Comparison of ENCODE assay signal across 2 cellular contexts in genomic region chr5:142184939-142185526, GRCh38.
TF ChIP-seq lines count a peak whose summit lies in the region.

No MANE protein-coding gene starts in this region.

TF ChIP-seq in GM23338, 12 proteins besides CTCF, POLR2A, EP300 and RAD21 (continued from another document):
- TF ChIP-seq ZNF462 (CRISPR knock-in tag; IDR thresholded peaks at IDR 0.05) (no peak), ETS1 (IDR thresholded peaks at IDR 0.05) (no peak), ZNF114 (CRISPR knock-in tag; IDR thresholded peaks at IDR 0.05) (no peak), STAT1 (IDR thresholded peaks at IDR 0.05; ENCODE audit: unreplicated experiment) (no peak), JUNB (IDR thresholded peaks at IDR 0.05; ENCODE audit: unreplicated experiment) (no peak), EZH2 (IDR thresholded peaks at IDR 0.05; ENCODE audit: low read depth, unreplicated experiment) (no peak), NANOG (IDR thresholded peaks at IDR 0.05; ENCODE audit: borderline replicate concordance) (no peak), POLR2AphosphoS5 (IDR thresholded peaks at IDR 0.05; ENCODE audit: low read depth) (no peak), EZH2phosphoT487 (IDR thresholded peaks at IDR 0.05; ENCODE audit: unreplicated experiment) (no peak), CREB1 (CRISPR knock-in tag; IDR thresholded peaks at IDR 0.05; ENCODE audit: low read depth) (no peak)
- TF ChIP-seq, protein P1, sequence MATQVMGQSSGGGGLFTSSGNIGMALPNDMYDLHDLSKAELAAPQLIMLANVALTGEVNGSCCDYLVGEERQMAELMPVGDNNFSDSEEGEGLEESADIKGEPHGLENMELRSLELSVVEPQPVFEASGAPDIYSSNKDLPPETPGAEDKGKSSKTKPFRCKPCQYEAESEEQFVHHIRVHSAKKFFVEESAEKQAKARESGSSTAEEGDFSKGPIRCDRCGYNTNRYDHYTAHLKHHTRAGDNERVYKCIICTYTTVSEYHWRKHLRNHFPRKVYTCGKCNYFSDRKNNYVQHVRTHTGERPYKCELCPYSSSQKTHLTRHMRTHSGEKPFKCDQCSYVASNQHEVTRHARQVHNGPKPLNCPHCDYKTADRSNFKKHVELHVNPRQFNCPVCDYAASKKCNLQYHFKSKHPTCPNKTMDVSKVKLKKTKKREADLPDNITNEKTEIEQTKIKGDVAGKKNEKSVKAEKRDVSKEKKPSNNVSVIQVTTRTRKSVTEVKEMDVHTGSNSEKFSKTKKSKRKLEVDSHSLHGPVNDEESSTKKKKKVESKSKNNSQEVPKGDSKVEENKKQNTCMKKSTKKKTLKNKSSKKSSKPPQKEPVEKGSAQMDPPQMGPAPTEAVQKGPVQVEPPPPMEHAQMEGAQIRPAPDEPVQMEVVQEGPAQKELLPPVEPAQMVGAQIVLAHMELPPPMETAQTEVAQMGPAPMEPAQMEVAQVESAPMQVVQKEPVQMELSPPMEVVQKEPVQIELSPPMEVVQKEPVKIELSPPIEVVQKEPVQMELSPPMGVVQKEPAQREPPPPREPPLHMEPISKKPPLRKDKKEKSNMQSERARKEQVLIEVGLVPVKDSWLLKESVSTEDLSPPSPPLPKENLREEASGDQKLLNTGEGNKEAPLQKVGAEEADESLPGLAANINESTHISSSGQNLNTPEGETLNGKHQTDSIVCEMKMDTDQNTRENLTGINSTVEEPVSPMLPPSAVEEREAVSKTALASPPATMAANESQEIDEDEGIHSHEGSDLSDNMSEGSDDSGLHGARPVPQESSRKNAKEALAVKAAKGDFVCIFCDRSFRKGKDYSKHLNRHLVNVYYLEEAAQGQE (IDR thresholded peaks at IDR 0.05; ENCODE audit: unreplicated experiment) = no peak

TF ChIP-seq in HepG2, 621 proteins besides CTCF, POLR2A, EP300 and RAD21 (continued from another document):
- TF ChIP-seq HNF1B (CRISPR knock-in tag; IDR thresholded peaks at IDR 0.05) = 0 out of 2 replicates have a peak, but pooled peaks have one; percentile 20
- TF ChIP-seq FOXC1 (CRISPR knock-in tag; IDR thresholded peaks at IDR 0.05; ENCODE audit: borderline replicate concordance) = no peak
- peak; percentile 13; the same call in 1 of the 2 replicates for TF ChIP-seq FOXP4 (CRISPR knock-in tag; IDR thresholded peaks at IDR 0.05)
- no peak for TF ChIP-seq ZNF224 (CRISPR knock-in tag; IDR thresholded peaks at IDR 0.05)
- TF ChIP-seq, protein P2, sequence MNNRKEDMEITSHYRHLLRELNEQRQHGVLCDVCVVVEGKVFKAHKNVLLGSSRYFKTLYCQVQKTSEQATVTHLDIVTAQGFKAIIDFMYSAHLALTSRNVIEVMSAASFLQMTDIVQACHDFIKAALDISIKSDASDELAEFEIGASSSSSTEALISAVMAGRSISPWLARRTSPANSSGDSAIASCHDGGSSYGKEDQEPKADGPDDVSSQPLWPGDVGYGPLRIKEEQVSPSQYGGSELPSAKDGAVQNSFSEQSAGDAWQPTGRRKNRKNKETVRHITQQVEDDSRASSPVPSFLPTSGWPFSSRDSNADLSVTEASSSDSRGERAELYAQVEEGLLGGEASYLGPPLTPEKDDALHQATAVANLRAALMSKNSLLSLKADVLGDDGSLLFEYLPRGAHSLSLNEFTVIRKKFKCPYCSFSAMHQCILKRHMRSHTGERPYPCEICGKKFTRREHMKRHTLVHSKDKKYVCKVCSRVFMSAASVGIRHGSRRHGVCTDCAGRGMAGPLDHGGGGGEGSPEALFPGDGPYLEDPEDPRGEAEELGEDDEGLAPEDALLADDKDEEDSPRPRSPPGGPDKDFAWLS (CRISPR knock-in tag; IDR thresholded peaks at IDR 0.05; ENCODE audit: borderline replicate concordance) = no peak
- TF ChIP-seq TBL1XR1 (IDR thresholded peaks at IDR 0.05; ENCODE audit: borderline replicate concordance, low read length, partially characterized antibody) = no peak
- TF ChIP-seq SAFB2 (CRISPR knock-in tag; IDR thresholded peaks at IDR 0.05; ENCODE audit: borderline replicate concordance, low read depth) = no peak
- TF ChIP-seq, protein P3, sequence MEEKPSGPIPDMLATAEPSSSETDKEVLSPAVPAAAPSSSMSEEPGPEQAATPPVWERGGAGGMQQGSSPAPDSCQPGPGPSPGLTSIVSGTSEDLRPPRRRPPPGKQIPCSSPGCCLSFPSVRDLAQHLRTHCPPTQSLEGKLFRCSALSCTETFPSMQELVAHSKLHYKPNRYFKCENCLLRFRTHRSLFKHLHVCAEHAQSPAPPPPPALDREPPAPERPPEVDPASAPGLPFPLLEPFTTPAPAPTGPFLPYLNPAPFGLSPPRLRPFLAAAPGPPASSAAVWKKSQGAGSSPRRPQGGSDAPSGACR (CRISPR knock-in tag; IDR thresholded peaks at IDR 0.05) = no peak
- no peak for TF ChIP-seq ZNF460 (CRISPR knock-in tag; IDR thresholded peaks at IDR 0.05; ENCODE audit: borderline replicate concordance)
- TF ChIP-seq DDIT3 (CRISPR knock-in tag; IDR thresholded peaks at IDR 0.05) = no peak
- no peak for TF ChIP-seq PHF20 (CRISPR knock-in tag; IDR thresholded peaks at IDR 0.05)
- peak; percentile 21; the same call in 1 of the 2 replicates for TF ChIP-seq HNF4A (CRISPR knock-in tag; IDR thresholded peaks at IDR 0.05)
